1 cellular context compared by ENCODE assay signal in genomic region chr3:24628523-24629258, GRCh38.
TF ChIP-seq lines count a peak whose summit lies in the region.

No MANE protein-coding gene starts in this region.

TF ChIP-seq in K562, 482 proteins besides CTCF, POLR2A, EP300 and RAD21 (continued from another document):
- TF ChIP-seq ZBTB26 (CRISPR knock-in tag; IDR thresholded peaks at IDR 0.05): no peak
- TF ChIP-seq, protein P1, sequence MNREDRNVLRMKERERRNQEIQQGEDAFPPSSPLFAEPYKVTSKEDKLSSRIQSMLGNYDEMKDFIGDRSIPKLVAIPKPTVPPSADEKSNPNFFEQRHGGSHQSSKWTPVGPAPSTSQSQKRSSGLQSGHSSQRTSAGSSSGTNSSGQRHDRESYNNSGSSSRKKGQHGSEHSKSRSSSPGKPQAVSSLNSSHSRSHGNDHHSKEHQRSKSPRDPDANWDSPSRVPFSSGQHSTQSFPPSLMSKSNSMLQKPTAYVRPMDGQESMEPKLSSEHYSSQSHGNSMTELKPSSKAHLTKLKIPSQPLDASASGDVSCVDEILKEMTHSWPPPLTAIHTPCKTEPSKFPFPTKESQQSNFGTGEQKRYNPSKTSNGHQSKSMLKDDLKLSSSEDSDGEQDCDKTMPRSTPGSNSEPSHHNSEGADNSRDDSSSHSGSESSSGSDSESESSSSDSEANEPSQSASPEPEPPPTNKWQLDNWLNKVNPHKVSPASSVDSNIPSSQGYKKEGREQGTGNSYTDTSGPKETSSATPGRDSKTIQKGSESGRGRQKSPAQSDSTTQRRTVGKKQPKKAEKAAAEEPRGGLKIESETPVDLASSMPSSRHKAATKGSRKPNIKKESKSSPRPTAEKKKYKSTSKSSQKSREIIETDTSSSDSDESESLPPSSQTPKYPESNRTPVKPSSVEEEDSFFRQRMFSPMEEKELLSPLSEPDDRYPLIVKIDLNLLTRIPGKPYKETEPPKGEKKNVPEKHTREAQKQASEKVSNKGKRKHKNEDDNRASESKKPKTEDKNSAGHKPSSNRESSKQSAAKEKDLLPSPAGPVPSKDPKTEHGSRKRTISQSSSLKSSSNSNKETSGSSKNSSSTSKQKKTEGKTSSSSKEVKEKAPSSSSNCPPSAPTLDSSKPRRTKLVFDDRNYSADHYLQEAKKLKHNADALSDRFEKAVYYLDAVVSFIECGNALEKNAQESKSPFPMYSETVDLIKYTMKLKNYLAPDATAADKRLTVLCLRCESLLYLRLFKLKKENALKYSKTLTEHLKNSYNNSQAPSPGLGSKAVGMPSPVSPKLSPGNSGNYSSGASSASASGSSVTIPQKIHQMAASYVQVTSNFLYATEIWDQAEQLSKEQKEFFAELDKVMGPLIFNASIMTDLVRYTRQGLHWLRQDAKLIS (CRISPR knock-in tag; IDR thresholded peaks at IDR 0.05): no peak
- no peak for TF ChIP-seq ZNF354B (CRISPR knock-in tag; IDR thresholded peaks at IDR 0.05)
- TF ChIP-seq, protein P2, sequence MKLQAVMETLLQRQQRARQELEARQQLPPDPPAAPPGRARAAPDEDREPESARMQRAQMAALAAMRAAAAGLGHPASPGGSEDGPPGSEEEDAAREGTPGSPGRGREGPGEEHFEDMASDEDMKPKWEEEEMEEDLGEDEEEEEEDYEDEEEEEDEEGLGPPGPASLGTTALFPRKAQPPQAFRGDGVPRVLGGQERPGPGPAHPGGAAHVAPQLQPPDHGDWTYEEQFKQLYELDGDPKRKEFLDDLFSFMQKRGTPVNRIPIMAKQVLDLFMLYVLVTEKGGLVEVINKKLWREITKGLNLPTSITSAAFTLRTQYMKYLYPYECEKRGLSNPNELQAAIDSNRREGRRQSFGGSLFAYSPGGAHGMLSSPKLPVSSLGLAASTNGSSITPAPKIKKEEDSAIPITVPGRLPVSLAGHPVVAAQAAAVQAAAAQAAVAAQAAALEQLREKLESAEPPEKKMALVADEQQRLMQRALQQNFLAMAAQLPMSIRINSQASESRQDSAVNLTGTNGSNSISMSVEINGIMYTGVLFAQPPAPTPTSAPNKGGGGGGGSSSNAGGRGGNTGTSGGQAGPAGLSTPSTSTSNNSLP (IDR thresholded peaks at IDR 0.05; ENCODE audit: borderline replicate concordance, low read depth, low read length): no peak
- TF ChIP-seq ZFPM2 (CRISPR knock-in tag; IDR thresholded peaks at IDR 0.05): no peak
- no peak for TF ChIP-seq KDM1A (IDR thresholded peaks at IDR 0.05)
- TF ChIP-seq, protein P3, sequence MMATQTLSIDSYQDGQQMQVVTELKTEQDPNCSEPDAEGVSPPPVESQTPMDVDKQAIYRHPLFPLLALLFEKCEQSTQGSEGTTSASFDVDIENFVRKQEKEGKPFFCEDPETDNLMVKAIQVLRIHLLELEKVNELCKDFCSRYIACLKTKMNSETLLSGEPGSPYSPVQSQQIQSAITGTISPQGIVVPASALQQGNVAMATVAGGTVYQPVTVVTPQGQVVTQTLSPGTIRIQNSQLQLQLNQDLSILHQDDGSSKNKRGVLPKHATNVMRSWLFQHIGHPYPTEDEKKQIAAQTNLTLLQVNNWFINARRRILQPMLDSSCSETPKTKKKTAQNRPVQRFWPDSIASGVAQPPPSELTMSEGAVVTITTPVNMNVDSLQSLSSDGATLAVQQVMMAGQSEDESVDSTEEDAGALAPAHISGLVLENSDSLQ (IDR thresholded peaks at IDR 0.05): peak; percentile 86
- no peak for TF ChIP-seq YY1 (IDR thresholded peaks at IDR 0.05; ENCODE audit: borderline replicate concordance in 1 of 3, control insufficient read depth in 1 of 3, extremely low read depth in 1 of 3, insufficient read depth in 3 of 3, insufficient read length in 1 of 3, insufficient replicate concordance in 2 of 3, low read depth in 1 of 3, low read length in 2 of 3)
- TF ChIP-seq CXXC5 (CRISPR knock-in tag; IDR thresholded peaks at IDR 0.05): no peak
- TF ChIP-seq MYBL2 (IDR thresholded peaks at IDR 0.05; ENCODE audit: low read depth): no peak
- no peak for TF ChIP-seq MYBL2 (CRISPR knock-in tag; IDR thresholded peaks at IDR 0.05; ENCODE audit: borderline replicate concordance)
- TF ChIP-seq XRCC5 (IDR thresholded peaks at IDR 0.05; ENCODE audit: low read depth, low read length): no peak
- no peak for TF ChIP-seq ZSCAN29 (IDR thresholded peaks at IDR 0.05)
- TF ChIP-seq PTRF (tag; IDR thresholded peaks at IDR 0.05): no peak
- no peak for TF ChIP-seq FOS (IDR thresholded peaks at IDR 0.05; ENCODE audit: extremely low read depth, insufficient read length)
- TF ChIP-seq, protein P4, sequence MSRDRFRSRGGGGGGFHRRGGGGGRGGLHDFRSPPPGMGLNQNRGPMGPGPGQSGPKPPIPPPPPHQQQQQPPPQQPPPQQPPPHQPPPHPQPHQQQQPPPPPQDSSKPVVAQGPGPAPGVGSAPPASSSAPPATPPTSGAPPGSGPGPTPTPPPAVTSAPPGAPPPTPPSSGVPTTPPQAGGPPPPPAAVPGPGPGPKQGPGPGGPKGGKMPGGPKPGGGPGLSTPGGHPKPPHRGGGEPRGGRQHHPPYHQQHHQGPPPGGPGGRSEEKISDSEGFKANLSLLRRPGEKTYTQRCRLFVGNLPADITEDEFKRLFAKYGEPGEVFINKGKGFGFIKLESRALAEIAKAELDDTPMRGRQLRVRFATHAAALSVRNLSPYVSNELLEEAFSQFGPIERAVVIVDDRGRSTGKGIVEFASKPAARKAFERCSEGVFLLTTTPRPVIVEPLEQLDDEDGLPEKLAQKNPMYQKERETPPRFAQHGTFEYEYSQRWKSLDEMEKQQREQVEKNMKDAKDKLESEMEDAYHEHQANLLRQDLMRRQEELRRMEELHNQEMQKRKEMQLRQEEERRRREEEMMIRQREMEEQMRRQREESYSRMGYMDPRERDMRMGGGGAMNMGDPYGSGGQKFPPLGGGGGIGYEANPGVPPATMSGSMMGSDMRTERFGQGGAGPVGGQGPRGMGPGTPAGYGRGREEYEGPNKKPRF (IDR thresholded peaks at IDR 0.05; ENCODE audit: low read depth, low read length): no peak
- TF ChIP-seq CEBPG (CRISPR knock-in tag; IDR thresholded peaks at IDR 0.05): no peak
- peak; percentile 43 to 69; a peak in 1 of 4 replicates for TF ChIP-seq CEBPG (tag; conservative IDR thresholded peaks at IDR 0.05 in 1 of 2, IDR thresholded peaks at IDR 0.05 in 1 of 2)
